2 cellular contexts compared by ENCODE assay signal in the genomic region with DNA sequence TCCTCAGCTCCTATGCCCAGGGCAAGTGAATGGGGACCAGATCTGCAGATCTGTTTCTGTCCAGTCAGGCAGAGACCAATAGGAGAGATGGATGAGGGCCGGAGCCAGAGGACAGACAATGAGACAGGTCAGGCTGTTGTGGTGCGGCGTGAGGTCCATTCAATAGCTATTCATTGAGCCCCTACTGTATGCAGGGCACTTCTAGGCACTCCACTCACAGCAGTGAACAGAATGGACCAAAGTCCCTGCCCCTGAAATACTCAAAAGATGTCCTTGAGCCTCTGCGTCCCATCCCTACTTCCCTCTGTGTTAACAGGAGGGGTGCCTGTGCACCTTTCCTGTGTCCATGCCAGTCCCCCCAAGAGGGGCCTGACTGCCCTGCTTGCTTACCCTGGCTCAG.
TF ChIP-seq lines count a peak whose summit lies in the region.

No MANE protein-coding gene starts in this region.

TF ChIP-seq in SK-N-SH, 30 proteins besides CTCF, POLR2A, EP300 and RAD21:
- no peak for TF ChIP-seq NFIC (IDR thresholded peaks at IDR 0.05; ENCODE audit: borderline replicate concordance)
- TF ChIP-seq FOXJ3 (CRISPR knock-in tag; IDR thresholded peaks at IDR 0.05), result no peak
- no peak for TF ChIP-seq RFX5 (IDR thresholded peaks at IDR 0.05; ENCODE audit: low read length)
- TF ChIP-seq ELF1 (IDR thresholded peaks at IDR 0.05), result no peak
- no peak for TF ChIP-seq SIN3A (IDR thresholded peaks at IDR 0.05; ENCODE audit: borderline replicate concordance, low read depth, low read length)
- TF ChIP-seq, protein P1, sequence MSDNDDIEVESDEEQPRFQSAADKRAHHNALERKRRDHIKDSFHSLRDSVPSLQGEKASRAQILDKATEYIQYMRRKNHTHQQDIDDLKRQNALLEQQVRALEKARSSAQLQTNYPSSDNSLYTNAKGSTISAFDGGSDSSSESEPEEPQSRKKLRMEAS (IDR thresholded peaks at IDR 0.05; ENCODE audit: low read depth), result no peak
- no peak for TF ChIP-seq RXRA (IDR thresholded peaks at IDR 0.05; ENCODE audit: borderline replicate concordance, low read depth)
- TF ChIP-seq RCOR1 (IDR thresholded peaks at IDR 0.05; ENCODE audit: low read length), result no peak
- TF ChIP-seq TEAD4 (IDR thresholded peaks at IDR 0.05; ENCODE audit: borderline replicate concordance, insufficient read depth), result no peak
- TF ChIP-seq, protein P2, sequence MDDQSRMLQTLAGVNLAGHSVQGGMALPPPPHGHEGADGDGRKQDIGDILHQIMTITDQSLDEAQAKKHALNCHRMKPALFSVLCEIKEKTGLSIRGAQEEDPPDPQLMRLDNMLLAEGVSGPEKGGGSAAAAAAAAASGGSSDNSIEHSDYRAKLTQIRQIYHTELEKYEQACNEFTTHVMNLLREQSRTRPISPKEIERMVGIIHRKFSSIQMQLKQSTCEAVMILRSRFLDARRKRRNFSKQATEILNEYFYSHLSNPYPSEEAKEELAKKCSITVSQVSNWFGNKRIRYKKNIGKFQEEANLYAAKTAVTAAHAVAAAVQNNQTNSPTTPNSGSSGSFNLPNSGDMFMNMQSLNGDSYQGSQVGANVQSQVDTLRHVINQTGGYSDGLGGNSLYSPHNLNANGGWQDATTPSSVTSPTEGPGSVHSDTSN (IDR thresholded peaks at IDR 0.05), result no peak
- no peak for TF ChIP-seq FOSL2 (IDR thresholded peaks at IDR 0.05; ENCODE audit: borderline replicate concordance, low read depth)
- TF ChIP-seq NRF1 (IDR thresholded peaks at IDR 0.05; ENCODE audit: low read depth, low read length), result no peak
- TF ChIP-seq, protein P3, sequence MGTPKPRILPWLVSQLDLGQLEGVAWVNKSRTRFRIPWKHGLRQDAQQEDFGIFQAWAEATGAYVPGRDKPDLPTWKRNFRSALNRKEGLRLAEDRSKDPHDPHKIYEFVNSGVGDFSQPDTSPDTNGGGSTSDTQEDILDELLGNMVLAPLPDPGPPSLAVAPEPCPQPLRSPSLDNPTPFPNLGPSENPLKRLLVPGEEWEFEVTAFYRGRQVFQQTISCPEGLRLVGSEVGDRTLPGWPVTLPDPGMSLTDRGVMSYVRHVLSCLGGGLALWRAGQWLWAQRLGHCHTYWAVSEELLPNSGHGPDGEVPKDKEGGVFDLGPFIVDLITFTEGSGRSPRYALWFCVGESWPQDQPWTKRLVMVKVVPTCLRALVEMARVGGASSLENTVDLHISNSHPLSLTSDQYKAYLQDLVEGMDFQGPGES (IDR thresholded peaks at IDR 0.05; ENCODE audit: low read depth, low read length), result no peak

TF ChIP-seq in SK-N-SH treated with all-trans-retinoic acid at 6 μM for 48 hours, 23 proteins besides CTCF, POLR2A, EP300 and RAD21:
- TF ChIP-seq, protein P4, sequence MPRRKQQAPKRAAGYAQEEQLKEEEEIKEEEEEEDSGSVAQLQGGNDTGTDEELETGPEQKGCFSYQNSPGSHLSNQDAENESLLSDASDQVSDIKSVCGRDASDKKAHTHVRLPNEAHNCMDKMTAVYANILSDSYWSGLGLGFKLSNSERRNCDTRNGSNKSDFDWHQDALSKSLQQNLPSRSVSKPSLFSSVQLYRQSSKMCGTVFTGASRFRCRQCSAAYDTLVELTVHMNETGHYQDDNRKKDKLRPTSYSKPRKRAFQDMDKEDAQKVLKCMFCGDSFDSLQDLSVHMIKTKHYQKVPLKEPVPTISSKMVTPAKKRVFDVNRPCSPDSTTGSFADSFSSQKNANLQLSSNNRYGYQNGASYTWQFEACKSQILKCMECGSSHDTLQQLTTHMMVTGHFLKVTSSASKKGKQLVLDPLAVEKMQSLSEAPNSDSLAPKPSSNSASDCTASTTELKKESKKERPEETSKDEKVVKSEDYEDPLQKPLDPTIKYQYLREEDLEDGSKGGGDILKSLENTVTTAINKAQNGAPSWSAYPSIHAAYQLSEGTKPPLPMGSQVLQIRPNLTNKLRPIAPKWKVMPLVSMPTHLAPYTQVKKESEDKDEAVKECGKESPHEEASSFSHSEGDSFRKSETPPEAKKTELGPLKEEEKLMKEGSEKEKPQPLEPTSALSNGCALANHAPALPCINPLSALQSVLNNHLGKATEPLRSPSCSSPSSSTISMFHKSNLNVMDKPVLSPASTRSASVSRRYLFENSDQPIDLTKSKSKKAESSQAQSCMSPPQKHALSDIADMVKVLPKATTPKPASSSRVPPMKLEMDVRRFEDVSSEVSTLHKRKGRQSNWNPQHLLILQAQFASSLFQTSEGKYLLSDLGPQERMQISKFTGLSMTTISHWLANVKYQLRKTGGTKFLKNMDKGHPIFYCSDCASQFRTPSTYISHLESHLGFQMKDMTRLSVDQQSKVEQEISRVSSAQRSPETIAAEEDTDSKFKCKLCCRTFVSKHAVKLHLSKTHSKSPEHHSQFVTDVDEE (CRISPR knock-in tag; IDR thresholded peaks at IDR 0.05), result no peak
- TF ChIP-seq ARNTL (CRISPR knock-in tag; IDR thresholded peaks at IDR 0.05; ENCODE audit: borderline replicate concordance, low read depth) (no peak), CSDC2 (CRISPR knock-in tag; IDR thresholded peaks at IDR 0.05) (no peak), PPARA (CRISPR knock-in tag; IDR thresholded peaks at IDR 0.05; ENCODE audit: borderline replicate concordance) (no peak), ZNF8 (CRISPR knock-in tag; IDR thresholded peaks at IDR 0.05) (no peak), ZNF565 (CRISPR knock-in tag; conservative IDR thresholded peaks at IDR 0.05; ENCODE audit: low read depth) (no peak), SNAI2 (CRISPR knock-in tag; IDR thresholded peaks at IDR 0.05) (no peak), BACH2 (CRISPR knock-in tag; IDR thresholded peaks at IDR 0.05; ENCODE audit: borderline replicate concordance) (no peak), TOX (CRISPR knock-in tag; IDR thresholded peaks at IDR 0.05; ENCODE audit: borderline replicate concordance) (no peak), ZC3H10 (CRISPR knock-in tag; IDR thresholded peaks at IDR 0.05) (no peak), RARB (CRISPR knock-in tag; IDR thresholded peaks at IDR 0.05) (no peak), ZFP3 (CRISPR knock-in tag; IDR thresholded peaks at IDR 0.05) (no peak)
- TF ChIP-seq, protein P5, sequence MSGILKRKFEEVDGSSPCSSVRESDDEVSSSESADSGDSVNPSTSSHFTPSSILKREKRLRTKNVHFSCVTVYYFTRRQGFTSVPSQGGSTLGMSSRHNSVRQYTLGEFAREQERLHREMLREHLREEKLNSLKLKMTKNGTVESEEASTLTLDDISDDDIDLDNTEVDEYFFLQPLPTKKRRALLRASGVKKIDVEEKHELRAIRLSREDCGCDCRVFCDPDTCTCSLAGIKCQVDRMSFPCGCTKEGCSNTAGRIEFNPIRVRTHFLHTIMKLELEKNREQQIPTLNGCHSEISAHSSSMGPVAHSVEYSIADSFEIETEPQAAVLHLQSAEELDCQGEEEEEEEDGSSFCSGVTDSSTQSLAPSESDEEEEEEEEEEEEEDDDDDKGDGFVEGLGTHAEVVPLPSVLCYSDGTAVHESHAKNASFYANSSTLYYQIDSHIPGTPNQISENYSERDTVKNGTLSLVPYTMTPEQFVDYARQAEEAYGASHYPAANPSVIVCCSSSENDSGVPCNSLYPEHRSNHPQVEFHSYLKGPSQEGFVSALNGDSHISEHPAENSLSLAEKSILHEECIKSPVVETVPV (CRISPR knock-in tag; IDR thresholded peaks at IDR 0.05), result no peak
- TF ChIP-seq, protein P6, sequence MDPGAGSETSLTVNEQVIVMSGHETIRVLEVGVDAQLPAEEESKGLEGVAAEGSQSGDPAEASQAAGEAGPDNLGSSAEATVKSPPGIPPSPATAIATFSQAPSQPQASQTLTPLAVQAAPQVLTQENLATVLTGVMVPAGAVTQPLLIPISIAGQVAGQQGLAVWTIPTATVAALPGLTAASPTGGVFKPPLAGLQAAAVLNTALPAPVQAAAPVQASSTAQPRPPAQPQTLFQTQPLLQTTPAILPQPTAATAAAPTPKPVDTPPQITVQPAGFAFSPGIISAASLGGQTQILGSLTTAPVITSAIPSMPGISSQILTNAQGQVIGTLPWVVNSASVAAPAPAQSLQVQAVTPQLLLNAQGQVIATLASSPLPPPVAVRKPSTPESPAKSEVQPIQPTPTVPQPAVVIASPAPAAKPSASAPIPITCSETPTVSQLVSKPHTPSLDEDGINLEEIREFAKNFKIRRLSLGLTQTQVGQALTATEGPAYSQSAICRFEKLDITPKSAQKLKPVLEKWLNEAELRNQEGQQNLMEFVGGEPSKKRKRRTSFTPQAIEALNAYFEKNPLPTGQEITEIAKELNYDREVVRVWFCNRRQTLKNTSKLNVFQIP (CRISPR knock-in tag; IDR thresholded peaks at IDR 0.05; ENCODE audit: borderline replicate concordance, low read depth), result no peak
TF ChIP-seq in SK-N-SH treated with all-trans-retinoic acid at 6 μM for 48 hours: peak in this region for 0.
